Comparison of ENCODE assay signal across 13 cellular contexts in genomic region chr15:80906159-80906775, GRCh38.
DNase-seq lines count a peak whose midpoint lies in the region; ATAC-seq and TF ChIP-seq lines count a peak whose summit lies in the region.
"Had no signal": no experiment of that assay in that cellular context is flagged by ENCODE, and none has a peak within 500 bp of the region (broad histone marks: within the 10 kb centered on the region; RNA-seq: fewer than 3 reads in every experiment).

No MANE protein-coding gene starts in this region.

- H3K9me3 Mint-ChIP-seq in activated T-helper 17 cell treated with anti-CD3 and anti-CD28 coated beads, Interleukin-2, amount 50 U/mL, for 72 hours: no peaks in the 10 kb centered on the region
- no peaks in the 10 kb centered on the region for H3K9me3 Mint-ChIP-seq in activated naive CD4-positive, alpha-beta T cell treated with anti-CD3 and anti-CD28 coated beads for 36 hours
- H3K9me3 Mint-ChIP-seq: natural killer cell treated with Interleukin-12 subunit alpha and Interleukin-12 subunit beta and Interleukin-15 and Interleukin-18, amount 100 ng/mL, for 72 hours had no signal

- no peak overlapping the region for H3K4me3 Mint-ChIP-seq in activated T-helper 17 cell treated with anti-CD3 and anti-CD28 coated beads, Interleukin-2, amount 50 U/mL, for 72 hours
- H3K4me3 Mint-ChIP-seq in activated naive CD4-positive, alpha-beta T cell treated with anti-CD3 and anti-CD28 coated beads for 36 hours: no peak overlapping the region
- H3K4me3 Mint-ChIP-seq: CD14-positive monocyte; HFFc6; natural killer cell treated with Interleukin-12 subunit alpha and Interleukin-12 subunit beta and Interleukin-15 and Interleukin-18, amount 100 ng/mL, for 72 hours had no signal

- DNase-seq in DMS 273 treated with DMSO at 0.1 percent for 48 hours (lab: John Stamatoyannopoulos, UW): peak; percentile 45
- peak; percentile 10 for DNase-seq in NCI-H1105 (lab: John Stamatoyannopoulos, UW)
- DNase-seq in PC-3: peak; percentile 88
- DNase-seq in iPS-NIHi11 (ENCODE audit: low spot score): peak; percentile 69
- DNase-seq in activated naive CD4-positive, alpha-beta T cell treated with anti-CD3 and anti-CD28 coated beads for 36 hours: no peak
- DNase-seq: activated effector memory CD4-positive, alpha-beta T cell treated with anti-CD3 and anti-CD28 coated beads, Interleukin-2, amount 50 U/mL, for 16 hours; HFFc6; stimulated activated CD4-positive, alpha-beta T cell treated with anti-CD3 and anti-CD28 coated beads, Interleukin-4, amount 100 ng/mL, for 4 hours had no signal

- no peak overlapping the region for H2AFZ ChIP-seq in PC-3 (ENCODE audit: low read length)

- H3K79me2 ChIP-seq in PC-3 (ENCODE audit: low read length): no peaks in the 10 kb centered on the region

- H3F3A ChIP-seq in PC-3 (ENCODE audit: low read length, unreplicated experiment): no peaks in the 10 kb centered on the region

- no TSS peak for BruUV-seq in PC-3 (replicated peaks; lab: Mats Ljungman, UMichigan)

- H3K36me3 ChIP-seq in PC-3 (ENCODE audit: low read depth, low read length): no peaks in the 10 kb centered on the region; the same call in 1 of the 2 replicates

- no peaks in the 10 kb centered on the region for H3K27me3 ChIP-seq in PC-3 (ENCODE audit: low read length)

- H3K9me2 ChIP-seq in PC-3 (replicated peaks; ENCODE audit: low read length): no peaks in the 10 kb centered on the region

- CTCF ChIA-PET in PC-3 (lab: Charles Lee): no interaction called here
- CTCF ChIA-PET in activated naive CD4-positive, alpha-beta T cell treated with anti-CD3 and anti-CD28 coated beads for 36 hours (lab: Charles Lee): no interaction called here

- peak overlapping the region; percentile 24; the same call in 1 of the 2 replicates for H3K27ac ChIP-seq in PC-3 (ENCODE audit: low read length)

- no peak overlapping the region for H3K9ac ChIP-seq in PC-3 (ENCODE audit: low read length)

- no peak overlapping the region for H3K27ac Mint-ChIP-seq in activated T-helper 17 cell treated with anti-CD3 and anti-CD28 coated beads, Interleukin-2, amount 50 U/mL, for 72 hours
- no peak overlapping the region for H3K27ac Mint-ChIP-seq in activated naive CD4-positive, alpha-beta T cell treated with anti-CD3 and anti-CD28 coated beads for 36 hours
- H3K27ac Mint-ChIP-seq: HFFc6; natural killer cell treated with Interleukin-12 subunit alpha and Interleukin-12 subunit beta and Interleukin-15 and Interleukin-18, amount 100 ng/mL, for 72 hours had no signal

- no peaks in the 10 kb centered on the region for H3K9me3 ChIP-seq in PC-3 (ENCODE audit: low read length)

- ATAC-seq in PC-3 (peak; percentile 86), GM21447 (IDR thresholded peaks at IDR 0.05; ENCODE audit: unreplicated experiment) (no peak), GM18907 (IDR thresholded peaks at IDR 0.05; ENCODE audit: unreplicated experiment) (no peak)
- ATAC-seq in activated T-helper 17 cell treated with anti-CD3 and anti-CD28 coated beads, Interleukin-2, amount 50 U/mL, for 72 hours (replicated peaks): no peak

- no peaks in the 10 kb centered on the region for H4K20me1 ChIP-seq in PC-3 (ENCODE audit: low read length)

- peaks cover 13% of the 10 kb centered on the region for H3K36me3 Mint-ChIP-seq in activated T-helper 17 cell treated with anti-CD3 and anti-CD28 coated beads, Interleukin-2, amount 50 U/mL, for 72 hours (ENCODE audit: low read depth)
- H3K36me3 Mint-ChIP-seq in activated naive CD4-positive, alpha-beta T cell treated with anti-CD3 and anti-CD28 coated beads for 36 hours (ENCODE audit: low read depth): peaks cover 21% of the 10 kb centered on the region

- no peak overlapping the region for H3K4me3 ChIP-seq in PC-3 (ENCODE audit: low read length)

- no peaks in the 10 kb centered on the region for H3K27me3 Mint-ChIP-seq in activated T-helper 17 cell treated with anti-CD3 and anti-CD28 coated beads, Interleukin-2, amount 50 U/mL, for 72 hours
- no peaks in the 10 kb centered on the region for H3K27me3 Mint-ChIP-seq in activated naive CD4-positive, alpha-beta T cell treated with anti-CD3 and anti-CD28 coated beads for 36 hours (ENCODE audit: low read depth)
- H3K27me3 Mint-ChIP-seq: natural killer cell treated with Interleukin-12 subunit alpha and Interleukin-12 subunit beta and Interleukin-15 and Interleukin-18, amount 100 ng/mL, for 72 hours had no signal

- no peak for TF ChIP-seq CTCF in PC-3 (conservative IDR thresholded peaks at IDR 0.05; ENCODE audit: low read depth, low read length)

- peak overlapping the region; percentile 38 for H3K4me2 ChIP-seq in PC-3 (ENCODE audit: low read length)

- H3K4me1 Mint-ChIP-seq in activated T-helper 17 cell treated with anti-CD3 and anti-CD28 coated beads, Interleukin-2, amount 50 U/mL, for 72 hours: no peaks in the 10 kb centered on the region
- no peaks in the 10 kb centered on the region for H3K4me1 Mint-ChIP-seq in activated naive CD4-positive, alpha-beta T cell treated with anti-CD3 and anti-CD28 coated beads for 36 hours (ENCODE audit: low read depth)
- H3K4me1 Mint-ChIP-seq: CD14-positive monocyte had no signal

- intact Hi-C loops in PC-3 (cut with micrococcal nuclease): no loop called here
- intact Hi-C loops in activated naive CD4-positive, alpha-beta T cell treated with anti-CD3 and anti-CD28 coated beads for 36 hours (cut with micrococcal nuclease): no loop called here

- H3K4me1 ChIP-seq in PC-3 (ENCODE audit: insufficient read depth, low read length): peaks cover 14% of the 10 kb centered on the region

- POLR2A ChIA-PET in PC-3 (lab: Charles Lee; ENCODE audit: unreplicated experiment): no interaction called here
